1 cellular context compared by ENCODE assay signal in the genomic region with DNA sequence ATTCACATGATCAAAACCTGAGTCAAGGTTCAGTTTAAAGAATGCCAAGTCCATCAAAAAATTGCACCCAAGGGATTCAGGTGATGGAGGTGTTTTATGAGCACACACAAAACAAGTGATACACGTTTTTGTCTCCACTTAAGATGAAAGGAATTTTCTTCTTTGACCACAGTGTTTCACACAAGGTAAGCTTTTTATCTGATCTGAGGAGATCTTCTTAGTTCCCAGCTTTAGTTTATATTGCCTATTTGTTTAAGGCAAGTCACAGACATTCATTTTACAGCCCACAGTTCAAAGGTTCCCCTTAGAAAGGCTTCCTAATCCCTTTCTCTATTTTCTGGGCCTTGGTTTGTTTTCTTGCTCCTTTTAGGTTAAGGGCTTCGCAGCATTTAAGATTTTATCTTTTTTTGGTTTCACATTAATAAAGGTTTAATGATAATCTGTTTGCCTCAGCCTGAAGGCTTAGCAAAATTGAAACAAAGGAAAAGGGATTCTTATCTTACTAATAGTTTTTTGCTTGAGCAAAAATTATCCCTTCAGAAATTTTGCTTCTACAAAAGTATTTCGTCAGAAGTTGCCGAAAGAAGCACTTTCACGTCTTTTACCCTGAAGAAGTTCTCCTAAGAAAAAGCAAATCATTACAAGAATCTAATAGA.
TF ChIP-seq lines count a peak whose summit lies in the region.

No MANE protein-coding gene starts in this region.

TF ChIP-seq in H1, 55 proteins besides CTCF, POLR2A, EP300 and RAD21 (continued from another document):
- TF ChIP-seq CHD1 (IDR thresholded peaks at IDR 0.05; ENCODE audit: low read depth, low read length) (no peak), SAP30 (IDR thresholded peaks at IDR 0.05; ENCODE audit: insufficient read depth, insufficient replicate concordance, low read length) (no peak), HDAC2 (IDR thresholded peaks at IDR 0.05; ENCODE audit: borderline replicate concordance in 1 of 2, low read depth in 2 of 2, low read length in 2 of 2) (no peak), TEAD4 (IDR thresholded peaks at IDR 0.05; ENCODE audit: low read depth, low read length) (no peak), KDM1A (IDR thresholded peaks at IDR 0.05; ENCODE audit: borderline replicate concordance, low read length) (no peak), CREB1 (IDR thresholded peaks at IDR 0.05) (no peak), CBX8 (IDR thresholded peaks at IDR 0.05; ENCODE audit: borderline replicate concordance, low read depth, low read length) (no peak), GTF2F1 (IDR thresholded peaks at IDR 0.05; ENCODE audit: borderline replicate concordance, low read depth, low read length) (no peak), SIX5 (IDR thresholded peaks at IDR 0.05; ENCODE audit: low read depth, low read length) (no peak), SP2 (IDR thresholded peaks at IDR 0.05; ENCODE audit: low read length) (no peak), YY1 (IDR thresholded peaks at IDR 0.05; ENCODE audit: low read depth, low read length) (no peak), EZH2 (IDR thresholded peaks at IDR 0.05; ENCODE audit: low read depth, low read length, severe bottlenecking) (no peak), FOSL1 (IDR thresholded peaks at IDR 0.05; ENCODE audit: insufficient read depth, low read depth, low read length) (no peak), TCF12 (IDR thresholded peaks at IDR 0.05; ENCODE audit: low read depth, low read length) (no peak), POLR2AphosphoS5 (IDR thresholded peaks at IDR 0.05; ENCODE audit: low read depth, low read length) (no peak), EGR1 (IDR thresholded peaks at IDR 0.05; ENCODE audit: borderline replicate concordance, low read depth, low read length) (no peak)
- TF ChIP-seq, protein P1, sequence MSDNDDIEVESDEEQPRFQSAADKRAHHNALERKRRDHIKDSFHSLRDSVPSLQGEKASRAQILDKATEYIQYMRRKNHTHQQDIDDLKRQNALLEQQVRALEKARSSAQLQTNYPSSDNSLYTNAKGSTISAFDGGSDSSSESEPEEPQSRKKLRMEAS (IDR thresholded peaks at IDR 0.05) = no peak
